Comparison of ENCODE assay signal across 32 cellular contexts in the genomic region with DNA sequence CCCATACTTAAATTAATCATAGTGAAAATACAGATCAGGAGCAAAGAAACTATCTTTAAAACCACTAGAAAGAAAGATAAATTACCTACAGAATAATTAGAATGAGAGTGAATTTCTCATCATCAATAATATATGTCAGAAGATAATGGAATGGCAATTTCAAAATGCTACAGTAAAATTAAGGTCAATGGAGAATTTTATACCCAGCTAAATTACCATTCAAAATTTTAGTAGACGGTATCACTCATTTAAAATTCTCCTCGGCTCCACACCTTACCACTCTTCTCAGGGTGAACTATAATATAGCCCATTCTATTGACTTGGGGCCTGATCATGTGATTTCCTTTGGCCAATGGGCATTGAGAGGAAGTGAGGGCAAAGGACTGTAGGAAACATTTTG.
"Had no signal": no experiment of that assay in that cellular context is flagged by ENCODE, and none has a peak within 500 bp of the region (broad histone marks: within the 10 kb centered on the region; RNA-seq: fewer than 3 reads in every experiment).

No MANE protein-coding gene starts in this region.

- H3K36me3 ChIP-seq: ascending aorta, cardiac muscle cell had no signal

- H3K27me3 ChIP-seq: ascending aorta, cardiac muscle cell had no signal

- H3K4me3 ChIP-seq: ascending aorta, cardiac muscle cell had no signal

- H3K4me1 ChIP-seq: ascending aorta had no signal

- FAIRE-seq: bronchial epithelial cell, TTC549 had no signal

- ATAC-seq: activated CD4-positive, alpha-beta T cell treated with anti-CD3 and anti-CD28 coated beads for 36 hours; activated CD4-positive, CD25-positive, alpha-beta regulatory T cell treated with anti-CD3 and anti-CD28 coated beads, Interleukin-2, amount 50 U/mL, for 24 hours; activated CD8-positive, alpha-beta memory T cell treated with anti-CD3 and anti-CD28 coated beads, Interleukin-2, amount 10 ng/mL, durations not matched to agents 7 days and 5 days; activated CD8-positive, alpha-beta T cell treated with anti-CD3 and anti-CD28 coated beads, Interleukin-2, amount 10 ng/mL, durations not matched to agents 7 days and 5 days; activated naive CD8-positive, alpha-beta T cell treated with anti-CD3 and anti-CD28 coated beads, Interleukin-2, amount 50 U/mL, for 24 hours; WTC11 had no signal

- H3K27ac ChIP-seq: ascending aorta, cardiac muscle cell, VCaP had no signal

- DNase-seq: activated CD4-positive, alpha-beta memory T cell treated with anti-CD3 and anti-CD28 coated beads, Interleukin-2, amount 10 ng/mL, durations not matched to agents 7 days and 5 days; activated CD4-positive, alpha-beta T cell treated with anti-CD3 and anti-CD28 coated beads for 1 hour; activated CD4-positive, alpha-beta T cell treated with anti-CD3 and anti-CD28 coated beads for 36 hours; activated CD4-positive, alpha-beta T cell treated with anti-CD3 and anti-CD28 coated beads for 48 hours; activated CD4-positive, alpha-beta T cell treated with anti-CD3 and anti-CD28 coated beads, Interleukin-2, amount 10 ng/mL, durations not matched to agents 7 days and 5 days; activated CD4-positive, alpha-beta T cell treated with anti-CD3 and anti-CD28 coated beads, Interleukin-2, amount 50 U/mL, for 48 hours; activated CD4-positive, CD25-positive, alpha-beta regulatory T cell; activated CD8-positive, alpha-beta memory T cell treated with anti-CD3 and anti-CD28 coated beads for 24 hours; activated CD8-positive, alpha-beta memory T cell treated with anti-CD3 and anti-CD28 coated beads, Interleukin-2, amount 10 ng/mL, durations not matched to agents 7 days and 5 days; activated CD8-positive, alpha-beta memory T cell treated with anti-CD3 and anti-CD28 coated beads, Interleukin-2, amount 50 U/mL, for 48 hours; activated CD8-positive, alpha-beta T cell treated with anti-CD3 and anti-CD28 coated beads, Interleukin-2, amount 10 ng/mL, durations not matched to agents 7 days and 5 days; activated effector memory CD4-positive, alpha-beta T cell treated with Interleukin-2 at 50 U/mL for 16 hours; activated gamma-delta T cell; activated naive CD4-positive, alpha-beta T cell treated with anti-CD3 and anti-CD28 coated beads, Interleukin-2, amount 10 ng/mL, durations not matched to agents 7 days and 5 days; activated naive CD4-positive, alpha-beta T cell treated with Interleukin-2 at 50 U/mL for 16 hours; activated naive CD8-positive, alpha-beta T cell treated with anti-CD3 and anti-CD28 coated beads, Interleukin-2, amount 10 ng/mL, durations not matched to agents 7 days and 5 days; activated naive CD8-positive, alpha-beta T cell treated with anti-CD3 and anti-CD28 coated beads, Interleukin-2, amount 50 U/mL, for 24 hours; activated T-cell treated with anti-CD3 and anti-CD28 coated beads, Interleukin-2, amount 50 U/mL, for 24 hours; activated T-cell treated with anti-CD3 and anti-CD28 coated beads, Interleukin-2, amount 50 U/mL, for 48 hours; amygdala; anterior cingulate cortex; caudate nucleus; cerebellar nuclear complex; T-helper 2 cell; T-helper 9 cell had no signal
